19 cellular contexts compared by ENCODE assay signal in the genomic region with DNA sequence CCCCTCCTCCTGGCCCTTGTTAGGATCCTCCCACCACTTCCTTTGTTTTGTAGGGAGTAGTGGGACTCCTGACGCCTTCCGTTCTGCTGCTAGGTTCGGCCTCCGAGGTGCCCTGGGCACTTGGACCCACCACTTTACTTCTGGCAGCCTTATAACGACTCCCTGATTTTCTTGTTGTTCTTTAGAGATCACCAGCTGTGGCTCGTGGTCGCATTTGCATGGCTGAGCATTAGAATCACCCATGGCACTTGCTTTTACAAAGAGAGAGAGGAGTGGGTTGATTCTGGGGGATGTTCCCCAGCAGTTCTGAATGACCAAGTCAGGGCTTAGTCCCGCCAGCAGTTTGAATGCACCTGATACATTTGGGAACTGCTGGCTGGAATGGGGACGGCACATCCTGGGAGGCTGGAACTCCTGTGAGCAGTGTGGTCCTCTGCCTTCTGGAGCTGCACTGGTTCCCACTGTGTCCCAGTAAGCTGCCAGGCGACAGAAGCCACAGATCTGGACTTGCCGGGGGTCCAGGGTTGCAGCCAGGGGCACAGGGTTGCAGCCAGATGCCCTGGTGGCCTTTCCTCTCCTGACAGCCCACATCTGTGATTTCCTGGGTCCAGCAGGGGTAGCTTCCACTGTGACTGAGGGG. TPM values are rescaled to one million over a fixed set of nuclear protein-coding genes. Genes with fewer than 3 reads are reported as not detected.
A peak's percentile ranks its signal among the peaks of the same experiment; 100 is the strongest.
DNase-seq lines count a peak whose midpoint lies in the region; TF ChIP-seq lines count a peak whose summit lies in the region.
"Had no signal": no experiment of that assay in that cellular context is flagged by ENCODE, and none has a peak within 500 bp of the region (broad histone marks: within the 10 kb centered on the region; RNA-seq: fewer than 3 reads in every experiment).

No MANE protein-coding gene starts in this region.

- peaks cover 0 to 50% (median 0%) of the 10 kb centered on the region in 11 experiments; a peak in 9 of 22 replicates for H4K20me1 ChIP-seq in BLaER1 treated with 17β-estradiol and CSF1 and Interleukin-3, amounts not matched to agents 10 nM and 100 nM

- H3K4me2 ChIP-seq in BLaER1 treated with 17β-estradiol and CSF1 and Interleukin-3, amounts not matched to agents 10 nM and 100 nM = peak overlapping the region in 9 of 11 experiments; percentile 4 to 86 (median 52); a peak in 14 of 22 replicates

- no peaks in the 10 kb centered on the region for H3K27me3 Mint-ChIP-seq in chondrocyte (ENCODE audit: low read depth)
- H3K27me3 Mint-ChIP-seq in activated T-helper 2 cell treated with anti-CD3 and anti-CD28 coated beads, Interferon-gamma antibody, Interleukin-2, Interleukin-4, amounts not matched to agents 10 μg/mL and 5 μg/mL and 100 μg/mL, durations not matched to agents 14 hours and 24 hours and 36 hours (ENCODE audit: low read depth) = peaks cover 26% of the 10 kb centered on the region

- intact Hi-C loops in activated T-helper 2 cell treated with anti-CD3 and anti-CD28 coated beads, Interferon-gamma antibody, Interleukin-2, Interleukin-4, amounts not matched to agents 10 μg/mL and 5 μg/mL and 100 μg/mL, durations not matched to agents 14 hours and 24 hours and 36 hours (cut with micrococcal nuclease) = no loop called here

- no peak overlapping the region for H3K27ac Mint-ChIP-seq in chondrocyte (ENCODE audit: unreplicated experiment)
- no peak overlapping the region for H3K27ac Mint-ChIP-seq in activated T-helper 2 cell treated with anti-CD3 and anti-CD28 coated beads, Interferon-gamma antibody, Interleukin-2, Interleukin-4, amounts not matched to agents 10 μg/mL and 5 μg/mL and 100 μg/mL, durations not matched to agents 14 hours and 24 hours and 36 hours
- H3K27ac Mint-ChIP-seq: B cell; CD4-positive, alpha-beta T cell; IgD-negative memory B cell had no signal

- no peaks in the 10 kb centered on the region for H3K36me3 ChIP-seq in BLaER1 treated with 17β-estradiol and CSF1 and Interleukin-3, amounts not matched to agents 10 nM and 100 nM
- H3K36me3 ChIP-seq: SJSA1 had no signal

- H3K9ac ChIP-seq in BLaER1 treated with 17β-estradiol and CSF1 and Interleukin-3, amounts not matched to agents 10 nM and 100 nM = no peak overlapping the region
- H3K9ac ChIP-seq: GM23248 had no signal

- DNase-seq in chondrocyte (ENCODE audit: low spot score) = peak; percentile 59
- DNase-seq in myocyte (ENCODE audit: low read depth) = peak; percentile 73
- DNase-seq in retina = peak; percentile 74
- DNase-seq in stimulated activated CD4-positive, alpha-beta T cell treated with anti-CD3 and anti-CD28 coated beads, Interleukin-1b, Interleukin-23, amount 100 ng/mL, for 48 hours = no peak
- no peak for DNase-seq in activated CD8-positive, alpha-beta memory T cell treated with anti-CD3 and anti-CD28 coated beads for 24 hours
- DNase-seq in Kasumi-1 (lab: John Stamatoyannopoulos, UW) = no peak
- DNase-seq in activated T-helper 2 cell treated with anti-CD3 and anti-CD28 coated beads, Interferon-gamma antibody, Interleukin-2, Interleukin-4, amounts not matched to agents 10 μg/mL and 5 μg/mL and 100 μg/mL, durations not matched to agents 14 hours and 24 hours and 36 hours (ENCODE audit: low spot score) = no peak
- DNase-seq: CD4-positive, alpha-beta T cell; DND-41; MV-4-11; NCI-H1694; NCI-H524 treated with DMSO at 0.1 percent for 48 hours; OCI-M1 had no signal

- no peak overlapping the region for H3K4me3 ChIP-seq in BLaER1 treated with 17β-estradiol and CSF1 and Interleukin-3, amounts not matched to agents 10 nM and 100 nM
- H3K4me3 ChIP-seq: GM12878, GM23248, SJSA1 had no signal

- no peaks in the 10 kb centered on the region for H3K36me3 Mint-ChIP-seq in chondrocyte (ENCODE audit: low read depth)
- no peaks in the 10 kb centered on the region for H3K36me3 Mint-ChIP-seq in activated T-helper 2 cell treated with anti-CD3 and anti-CD28 coated beads, Interferon-gamma antibody, Interleukin-2, Interleukin-4, amounts not matched to agents 10 μg/mL and 5 μg/mL and 100 μg/mL, durations not matched to agents 14 hours and 24 hours and 36 hours (ENCODE audit: low read depth)
- H3K36me3 Mint-ChIP-seq: IgD-negative memory B cell had no signal

- no peak overlapping the region for H3K27ac ChIP-seq in BLaER1 treated with 17β-estradiol and CSF1 and Interleukin-3, amounts not matched to agents 10 nM and 100 nM
- H3K27ac ChIP-seq: GM23248, SJSA1 had no signal

- H3K9me3 ChIP-seq in BLaER1 treated with 17β-estradiol and CSF1 and Interleukin-3, amounts not matched to agents 10 nM and 100 nM (replicated peaks in 1 of 11) = no peaks in the 10 kb centered on the region
- H3K9me3 ChIP-seq: SJSA1 had no signal

- peaks cover 30% of the 10 kb centered on the region for H3K4me1 Mint-ChIP-seq in chondrocyte (ENCODE audit: low read depth)
- H3K4me1 Mint-ChIP-seq in activated T-helper 2 cell treated with anti-CD3 and anti-CD28 coated beads, Interferon-gamma antibody, Interleukin-2, Interleukin-4, amounts not matched to agents 10 μg/mL and 5 μg/mL and 100 μg/mL, durations not matched to agents 14 hours and 24 hours and 36 hours (ENCODE audit: low read depth) = no peaks in the 10 kb centered on the region

- peaks cover 0 to 84% (median 73%) of the 10 kb centered on the region in 10 experiments; a peak in 15 of 20 replicates for H3K4me1 ChIP-seq in BLaER1 treated with 17β-estradiol and CSF1 and Interleukin-3, amounts not matched to agents 10 nM and 100 nM

- TF ChIP-seq CTCF in chondrocyte (IDR thresholded peaks at IDR 0.05) = no peak

- peaks cover 0 to 7% (median 0%) of the 10 kb centered on the region in 11 experiments; a peak in 2 of 22 replicates for H3K27me3 ChIP-seq in BLaER1 treated with 17β-estradiol and CSF1 and Interleukin-3, amounts not matched to agents 10 nM and 100 nM
- H3K27me3 ChIP-seq: SJSA1 had no signal

- no peak overlapping the region for H3K4me3 Mint-ChIP-seq in chondrocyte (ENCODE audit: unreplicated experiment)
- H3K4me3 Mint-ChIP-seq in activated T-helper 2 cell treated with anti-CD3 and anti-CD28 coated beads, Interferon-gamma antibody, Interleukin-2, Interleukin-4, amounts not matched to agents 10 μg/mL and 5 μg/mL and 100 μg/mL, durations not matched to agents 14 hours and 24 hours and 36 hours (ENCODE audit: low read depth) = no peak overlapping the region
- H3K4me3 Mint-ChIP-seq: B cell; CD4-positive, alpha-beta T cell had no signal

- H3K9me3 Mint-ChIP-seq in chondrocyte (ENCODE audit: low read depth) = no peaks in the 10 kb centered on the region
- no peaks in the 10 kb centered on the region for H3K9me3 Mint-ChIP-seq in activated T-helper 2 cell treated with anti-CD3 and anti-CD28 coated beads, Interferon-gamma antibody, Interleukin-2, Interleukin-4, amounts not matched to agents 10 μg/mL and 5 μg/mL and 100 μg/mL, durations not matched to agents 14 hours and 24 hours and 36 hours
- H3K9me3 Mint-ChIP-seq: CD4-positive, alpha-beta T cell; IgD-negative memory B cell had no signal

RNA-seq across cellular contexts. Expression of a gene that starts 4.1 kb away (rescaled TPM):
- 14.1 to 17.2 TPM (median 14.3 TPM) in 3 replicates for total RNA-seq in chondrocyte
- total RNA-seq in myocyte = 15.5 and 29.3 TPM in 2 replicates
- 11.0 TPM for polyA plus RNA-seq in myocyte (2012)
- total RNA-seq in activated T-helper 2 cell treated with anti-CD3 and anti-CD28 coated beads, Interferon-gamma antibody, Interleukin-2, Interleukin-4, amounts not matched to agents 10 μg/mL and 5 μg/mL and 100 μg/mL, durations not matched to agents 14 hours and 24 hours and 36 hours = 0.50 and 0.55 TPM in 2 replicates
- total RNA-seq: GM12878 had no signal
- polyA plus RNA-seq: IgD-negative memory B cell had no signal

Comparison
In these comparisons a context has a peak if more than half of its experiments do, and no peak if none do; other contexts are left out.
1. DNase-seq: peak in chondrocyte (single experiment), myocyte (single experiment) and retina (single experiment); none in stimulated activated CD4-positive, alpha-beta T cell treated with anti-CD3 and anti-CD28 coated beads, Interleukin-1b, Interleukin-23, amount 100 ng/mL, for 48 hours (single experiment), activated CD8-positive, alpha-beta memory T cell treated with anti-CD3 and anti-CD28 coated beads for 24 hours (single experiment), Kasumi-1 (0 of 2) and activated T-helper 2 cell treated with anti-CD3 and anti-CD28 coated beads, Interferon-gamma antibody, Interleukin-2, Interleukin-4, amounts not matched to agents 10 μg/mL and 5 μg/mL and 100 μg/mL, durations not matched to agents 14 hours and 24 hours and 36 hours (single experiment).